Comparison of ENCODE assay signal across 23 cellular contexts in genomic region chr10:27150261-27150660, GRCh38. TPM values are rescaled to one million over a fixed set of nuclear protein-coding genes. Genes with fewer than 3 reads are reported as not detected.
A peak's percentile ranks its signal among the peaks of the same experiment; 100 is the strongest.
DNase-seq lines count a peak whose midpoint lies in the region; ATAC-seq, FAIRE-seq and TF ChIP-seq lines count a peak whose summit lies in the region.
"Had no signal": no experiment of that assay in that cellular context is flagged by ENCODE, and none has a peak within 500 bp of the region (broad histone marks: within the 10 kb centered on the region; RNA-seq: fewer than 3 reads in every experiment).

No MANE protein-coding gene starts in this region.

- no peak overlapping the region for H3K14ac ChIP-seq in trophoblast cell (ENCODE audit: low read length)

- peaks cover 9% of the 10 kb centered on the region; the same call in 1 of the 2 replicates for H4K20me1 ChIP-seq in K562 (replicated peaks; ENCODE audit: control insufficient read depth, insufficient read depth, low read length)
- H4K20me1 ChIP-seq in osteoblast (ENCODE audit: insufficient read depth, low read length) = peaks cover 49% of the 10 kb centered on the region
- peaks cover 65% of the 10 kb centered on the region for H4K20me1 ChIP-seq in SK-N-SH (ENCODE audit: insufficient read depth)

- H3K9me2 ChIP-seq in SK-N-SH = no peaks in the 10 kb centered on the region

- H3K9me1 ChIP-seq in K562 (ENCODE audit: control insufficient read depth, insufficient read depth, low read length) = no peaks in the 10 kb centered on the region

- no peaks in the 10 kb centered on the region for H3K9me3 Mint-ChIP-seq in activated naive CD4-positive, alpha-beta T cell treated with anti-CD3 and anti-CD28 coated beads for 36 hours
- no peaks in the 10 kb centered on the region for H3K9me3 Mint-ChIP-seq in HFFc6
- H3K9me3 Mint-ChIP-seq: activated naive CD4-positive, alpha-beta T cell treated with anti-CD3 and anti-CD28 coated beads, Interleukin-2, amount 50 U/mL, for 72 hours; central memory CD8-positive, alpha-beta T cell; stimulated activated effector memory CD8-positive, alpha-beta T cell treated with anti-CD3 and anti-CD28 coated beads, Interleukin-12 subunit alpha, Interleukin-12 subunit beta, amount 100 ng/mL, for 72 hours; T-helper 2 cell treated with Interferon-gamma antibody and Interleukin-4, amounts not matched to agents 5 μg/mL and 100 μg/mL, for 36 hours had no signal

- H3K27me3 Mint-ChIP-seq in activated naive CD4-positive, alpha-beta T cell treated with anti-CD3 and anti-CD28 coated beads for 36 hours (ENCODE audit: low read depth) = no peaks in the 10 kb centered on the region
- H3K27me3 Mint-ChIP-seq in HFFc6 (ENCODE audit: insufficient read depth) = peaks cover 5% of the 10 kb centered on the region
- H3K27me3 Mint-ChIP-seq: central memory CD8-positive, alpha-beta T cell had no signal

- H2BK5ac ChIP-seq in trophoblast cell (ENCODE audit: low read depth, low read length, poor library complexity) = no peak overlapping the region

- peak overlapping the region; percentile 3 for H3K27ac Mint-ChIP-seq in activated naive CD4-positive, alpha-beta T cell treated with anti-CD3 and anti-CD28 coated beads for 36 hours
- H3K27ac Mint-ChIP-seq in HFFc6 = peak overlapping the region; percentile 15; the same call in 1 of the 2 replicates
- H3K27ac Mint-ChIP-seq: stimulated activated effector memory CD8-positive, alpha-beta T cell treated with anti-CD3 and anti-CD28 coated beads, Interleukin-12 subunit alpha, Interleukin-12 subunit beta, amount 100 ng/mL, for 72 hours; T-helper 2 cell treated with Interferon-gamma antibody and Interleukin-4, amounts not matched to agents 5 μg/mL and 100 μg/mL, for 36 hours had no signal

- no peak overlapping the region for H3K18ac ChIP-seq in trophoblast cell (ENCODE audit: low read length)

- no peak overlapping the region for H3K27ac ChIP-seq in K562 (ENCODE audit: extremely low read depth, low read depth, low read length)
- no peak overlapping the region for H3K27ac ChIP-seq in trophoblast cell (ENCODE audit: low read depth, low read length)
- H3K27ac ChIP-seq in osteoblast (ENCODE audit: low read depth, low read length) = no peak overlapping the region
- no peak overlapping the region for H3K27ac ChIP-seq in SK-N-SH (ENCODE audit: low read depth in 2 of 2, low read length in 1 of 2)
- H3K27ac ChIP-seq: BLaER1, dorsolateral prefrontal cortex, neutrophil, RWPE1, uterus had no signal

- H3K9ac ChIP-seq in K562 (ENCODE audit: insufficient read depth in 1 of 2, low read depth in 2 of 2, low read length in 2 of 2) = no peak overlapping the region
- H3K9ac ChIP-seq in trophoblast cell (ENCODE audit: low read length) = no peak overlapping the region
- no peak overlapping the region for H3K9ac ChIP-seq in SK-N-SH
- H3K9ac ChIP-seq: BLaER1 had no signal

- peaks cover 59% of the 10 kb centered on the region for H3K36me3 ChIP-seq in K562 (ENCODE audit: control insufficient read depth, insufficient read depth, low read length)
- peaks cover 11 to 21% of the 10 kb centered on the region in 2 experiments for H3K36me3 ChIP-seq in trophoblast cell (ENCODE audit: control insufficient read depth in 1 of 2, insufficient read depth in 2 of 2, low read length in 2 of 2)
- H3K36me3 ChIP-seq in osteoblast (ENCODE audit: insufficient read depth, low read length) = peaks cover 35% of the 10 kb centered on the region
- peaks cover 34 to 39% of the 10 kb centered on the region in 2 experiments for H3K36me3 ChIP-seq in SK-N-SH (replicated peaks in 1 of 2; ENCODE audit: control insufficient read depth in 1 of 2, insufficient read depth in 2 of 2, low read length in 1 of 2)
- H3K36me3 ChIP-seq: uterus had no signal

- no peak overlapping the region for H2AFZ ChIP-seq in K562 (ENCODE audit: low read depth, low read length)
- H2AFZ ChIP-seq in trophoblast cell (ENCODE audit: insufficient read depth, low read length, poor library complexity) = no peak overlapping the region
- no peak overlapping the region for H2AFZ ChIP-seq in osteoblast (ENCODE audit: low read length)
- H2AFZ ChIP-seq in SK-N-SH (ENCODE audit: low read depth) = no peak overlapping the region

- H3K4me3 Mint-ChIP-seq in activated naive CD4-positive, alpha-beta T cell treated with anti-CD3 and anti-CD28 coated beads for 36 hours = no peak overlapping the region
- no peak overlapping the region for H3K4me3 Mint-ChIP-seq in HFFc6
- H3K4me3 Mint-ChIP-seq: central memory CD8-positive, alpha-beta T cell; H9; stimulated activated effector memory CD8-positive, alpha-beta T cell treated with anti-CD3 and anti-CD28 coated beads, Interleukin-12 subunit alpha, Interleukin-12 subunit beta, amount 100 ng/mL, for 72 hours; T-helper 2 cell treated with Interferon-gamma antibody and Interleukin-4, amounts not matched to agents 5 μg/mL and 100 μg/mL, for 36 hours had no signal

- H4K91ac ChIP-seq in trophoblast cell (ENCODE audit: low read depth, low read length) = no peak overlapping the region

- no peak overlapping the region for H4K8ac ChIP-seq in trophoblast cell (ENCODE audit: low read depth, low read length)

- H3K79me1 ChIP-seq in trophoblast cell (ENCODE audit: low read length) = peaks cover 10% of the 10 kb centered on the region

- no peaks in the 10 kb centered on the region for H3K9me3 ChIP-seq in K562 (replicated peaks; ENCODE audit: control insufficient read depth, insufficient read depth, low read depth, low read length)
- no peaks in the 10 kb centered on the region for H3K9me3 ChIP-seq in trophoblast cell (ENCODE audit: insufficient read depth, low read depth, low read length)
- H3K9me3 ChIP-seq in osteoblast (ENCODE audit: low read depth, low read length) = no peaks in the 10 kb centered on the region
- no peaks in the 10 kb centered on the region for H3K9me3 ChIP-seq in SK-N-SH
- H3K9me3 ChIP-seq: BLaER1, mucosa of descending colon, neutrophil, uterus had no signal

- H3F3A ChIP-seq in SK-N-SH (replicated peaks; ENCODE audit: insufficient read depth) = peaks cover 19% of the 10 kb centered on the region

- TF ChIP-seq CTCF in HFFc6 (IDR thresholded peaks at IDR 0.05) (no peak), K562 (IDR thresholded peaks at IDR 0.05 in 2 of 3, conservative IDR thresholded peaks at IDR 0.05 in 1 of 3; ENCODE audit: insufficient read depth in 2 of 3, low read depth in 1 of 3, low read length in 3 of 3) (no peak), osteoblast (IDR thresholded peaks at IDR 0.05; ENCODE audit: extremely low read depth, low read depth, low read length) (no peak), SK-N-SH (IDR thresholded peaks at IDR 0.05) (no peak)

- no peak overlapping the region for H2BK120ac ChIP-seq in trophoblast cell (ENCODE audit: insufficient read depth, low read length, poor library complexity)

- TF ChIP-seq RAD21 in K562 (CRISPR knock-in tag; conservative IDR thresholded peaks at IDR 0.05 in 1 of 2, IDR thresholded peaks at IDR 0.05 in 1 of 2) (no peak), SK-N-SH (IDR thresholded peaks at IDR 0.05; ENCODE audit: low read length) (no peak)

- H3K4me3 ChIP-seq in K562 (no peak overlapping the region), trophoblast cell (ENCODE audit: low read depth, low read length) (no peak overlapping the region), osteoblast (ENCODE audit: insufficient read depth, low read length) (no peak overlapping the region), SK-N-SH (ENCODE audit: low read depth in 2 of 2, low read length in 1 of 2) (no peak overlapping the region)
- H3K4me3 ChIP-seq: BLaER1, dorsolateral prefrontal cortex, lung, mucosa of descending colon, uterus had no signal

- H3K4me2 ChIP-seq in K562 (ENCODE audit: insufficient read depth, low read length) (no peak overlapping the region), trophoblast cell (ENCODE audit: low read length) (no peak overlapping the region), osteoblast (ENCODE audit: insufficient read depth, low read length) (no peak overlapping the region), SK-N-SH (no peak overlapping the region)
- H3K4me2 ChIP-seq: BLaER1 had no signal

- WGBS in K562 (ENCODE audit: insufficient coverage, low coverage, missing lambda C conversion rate) = 92% methylated on average over 1 of the region's 1 CpG
- no CpG with 5 or more reads among the region's 1 CpG for WGBS in trophoblast cell (ENCODE audit: extremely low coverage, insufficient coverage, insufficient read length)
- 100% methylated on average over 1 of the region's 1 CpG for WGBS in SK-N-SH (ENCODE audit: low lambda C conversion rate)

- no peak overlapping the region for H3K23ac ChIP-seq in trophoblast cell (ENCODE audit: low read length)

- in situ Hi-C loops in K562 (cut with MboI) = no loop called here

- H3K27me3 ChIP-seq in K562 (ENCODE audit: control insufficient read depth in 2 of 2, insufficient read depth in 2 of 2, low read length in 2 of 2) (no peaks in the 10 kb centered on the region), trophoblast cell (ENCODE audit: insufficient read depth, low read length) (no peaks in the 10 kb centered on the region), osteoblast (ENCODE audit: insufficient read depth, low read length) (no peaks in the 10 kb centered on the region), SK-N-SH (ENCODE audit: insufficient read depth) (no peaks in the 10 kb centered on the region)
- H3K27me3 ChIP-seq: BLaER1, dorsolateral prefrontal cortex, neutrophil, uterus had no signal

- peak overlapping the region; percentile 82 for H3K4ac ChIP-seq in trophoblast cell (ENCODE audit: low read depth, low read length)

- intact Hi-C loops in activated naive CD4-positive, alpha-beta T cell treated with anti-CD3 and anti-CD28 coated beads for 36 hours (cut with micrococcal nuclease) = loop anchor here (5.0 to 10.0 kb wide), 2 partner anchors 128 to 1185 kb away; no protein-coding TSS in a partner anchor
- intact Hi-C loops in K562 (cut with micrococcal nuclease) = loop anchor here (10.0 kb wide), 1 partner anchor 285 kb away; the partner anchor contains the start of gene ABI1

- no peak for FAIRE-seq in K562 (lab: Jason Lieb, UNC)
- FAIRE-seq: small intestine had no signal

- DNase-seq in activated naive CD4-positive, alpha-beta T cell treated with anti-CD3 and anti-CD28 coated beads for 36 hours = no peak
- no peak for DNase-seq in activated naive CD4-positive, alpha-beta T cell (lab: John Stamatoyannopoulos, UW)
- no peak for DNase-seq in HFFc6
- no peak for DNase-seq in K562 (ENCODE audit: extremely low read depth in 1 of 4, low spot score in 3 of 4)
- DNase-seq in trophoblast cell = peak; percentile 51 to 68
- no peak for DNase-seq in osteoblast (ENCODE audit: insufficient read length, low spot score, missing footprints)
- DNase-seq in SK-N-SH = no peak
- DNase-seq in stimulated activated CD4-positive, alpha-beta T cell treated with anti-CD3 and anti-CD28 coated beads, Interleukin-15, amount 100 ng/mL, for 24 hours = no peak
- DNase-seq: activated CD4-positive, alpha-beta T cell treated with anti-CD3 and anti-CD28 coated beads, Interleukin-2, amount 50 U/mL, for 48 hours; dorsolateral prefrontal cortex; H9; mucosa of descending colon; NCI-H82; small intestine; uterus had no signal

- peaks cover 33% of the 10 kb centered on the region for H3K36me3 Mint-ChIP-seq in activated naive CD4-positive, alpha-beta T cell treated with anti-CD3 and anti-CD28 coated beads for 36 hours (ENCODE audit: low read depth)
- peaks cover 41% of the 10 kb centered on the region for H3K36me3 Mint-ChIP-seq in HFFc6 (ENCODE audit: low read depth)

- ATAC-seq in K562 = no peak
- ATAC-seq: activated naive CD4-positive, alpha-beta T cell treated with anti-CD3 and anti-CD28 coated beads, Interleukin-2, amount 50 U/mL, for 72 hours; mucosa of descending colon; stimulated activated effector memory CD8-positive, alpha-beta T cell treated with anti-CD3 and anti-CD28 coated beads, Interleukin-12 subunit alpha, Interleukin-12 subunit beta, amount 100 ng/mL, for 72 hours had no signal

- H2AK5ac ChIP-seq in trophoblast cell (ENCODE audit: low read length) = no peak overlapping the region

- TF ChIP-seq EP300 in K562 (IDR thresholded peaks at IDR 0.05; ENCODE audit: low read length) (no peak), SK-N-SH (IDR thresholded peaks at IDR 0.05; ENCODE audit: borderline replicate concordance in 1 of 2, low read depth in 1 of 2, low read length in 1 of 2) (no peak)

- no TSS peak for BruUV-seq in K562 (replicated peaks; lab: Mats Ljungman, UMichigan)

- CTCF ChIA-PET in activated naive CD4-positive, alpha-beta T cell treated with anti-CD3 and anti-CD28 coated beads for 36 hours (lab: Charles Lee) = interaction anchor here (0.9 kb wide), 1 partner anchor 28 kb away, joined by 3 read pairs; no protein-coding TSS in a partner anchor
- CTCF ChIA-PET in K562 (lab: Yijun Ruan, JAX; ENCODE audit: low intra/inter-chr PET ratio) = no interaction called here
- CTCF ChIA-PET in SK-N-SH (lab: Yijun Ruan, JAX) = no interaction called here

- H3K4me1 Mint-ChIP-seq in activated naive CD4-positive, alpha-beta T cell treated with anti-CD3 and anti-CD28 coated beads for 36 hours (ENCODE audit: low read depth) = peaks cover 59% of the 10 kb centered on the region
- H3K4me1 Mint-ChIP-seq in HFFc6 (ENCODE audit: low read depth) = peaks cover 22% of the 10 kb centered on the region

- POLR2A ChIA-PET in K562 (lab: Yijun Ruan, JAX) (interaction anchor here (0.6 to 0.7 kb wide), 2 partner anchors 34 to 191 kb away, joined by 3 read pairs; no protein-coding TSS in a partner anchor), SK-N-SH (lab: Yijun Ruan, JAX) (no interaction called here)

- H3K79me2 ChIP-seq in K562 (ENCODE audit: control insufficient read depth, insufficient read depth, low read length) = peaks cover 91% of the 10 kb centered on the region
- H3K79me2 ChIP-seq in trophoblast cell (ENCODE audit: control insufficient read depth, insufficient read depth, low read length, poor library complexity) = peaks cover 13% of the 10 kb centered on the region
- H3K79me2 ChIP-seq in osteoblast (ENCODE audit: insufficient read depth, low read length) = peaks cover 86% of the 10 kb centered on the region
- H3K79me2 ChIP-seq in SK-N-SH (ENCODE audit: insufficient read depth) = peaks cover 92% of the 10 kb centered on the region

- peaks cover 3 to 9% of the 10 kb centered on the region in 2 experiments; a peak in 2 of 5 replicates for H3K4me1 ChIP-seq in K562 (replicated peaks in 1 of 2; ENCODE audit: control insufficient read depth in 2 of 2, insufficient read depth in 2 of 2, low read length in 2 of 2)
- no peaks in the 10 kb centered on the region for H3K4me1 ChIP-seq in trophoblast cell (ENCODE audit: control insufficient read depth in 1 of 2, insufficient read depth in 2 of 2, low read length in 2 of 2)
- H3K4me1 ChIP-seq in osteoblast (ENCODE audit: insufficient read depth, low read length) = peaks cover 10% of the 10 kb centered on the region
- H3K4me1 ChIP-seq in SK-N-SH (ENCODE audit: control insufficient read depth in 1 of 2, insufficient read depth in 2 of 2, low read depth in 1 of 2, low read length in 1 of 2) = peaks cover 0 to 2% of the 10 kb centered on the region in 2 experiments; a peak in 2 of 4 replicates

- H4K12ac ChIP-seq in trophoblast cell (ENCODE audit: low read depth, low read length) = no peak overlapping the region

- no peak overlapping the region for H2BK12ac ChIP-seq in trophoblast cell (ENCODE audit: low read length)

- TF ChIP-seq POLR2A in K562 (conservative IDR thresholded peaks at IDR 0.05) = no peak

RNA-seq across cellular contexts. Expression of gene YME1L1, which starts 3.9 kb away (rescaled TPM):
- 100 to 1,000 TPM; 107 to 108 TPM for total RNA-seq in activated naive CD4-positive, alpha-beta T cell treated with anti-CD3 and anti-CD28 coated beads for 36 hours
- 100 to 1,000 TPM; 130 to 148 (median 135) TPM for total RNA-seq in HFFc6 (2021; fragmentation: NEBNext Ultra II Directional; extraction: Animal tissue kit (Norgen Biotek cat#: 25700))
- 42.7 and 99.2 TPM in 2 replicates for total RNA-seq in K562 (2011; cell fraction: chromatin; rRNA removed; ENCODE audit: low replicate concordance)
- 25.0 and 27.5 TPM in 2 replicates for total RNA-seq in K562 (2011; cell fraction: nucleolus; rRNA removed)
- total RNA-seq in K562 (2011; cell fraction: nucleoplasm; rRNA removed) = 49.3 and 76.3 TPM in 2 replicates
- total RNA-seq in K562 (2014; rRNA removed) (82.5 and 159 TPM in 2 replicates), K562 (2014; rRNA removed; fragmentation: Illumina TruSeq; extraction: Trizol) (136 and 152 TPM in 2 replicates), K562 (2015; rRNA removed; fragmentation: Illumina TruSeq; extraction: Trizol) (131 and 133 TPM in 2 replicates), K562 (2021) (108 and 112 TPM in 2 replicates), osteoblast (92.3 and 93.7 TPM in 2 replicates)
- polyA plus RNA-seq in K562 (2011; rRNA removed) (102 and 155 TPM in 2 replicates), K562 (2014; fragmentation: Illumina TruSeq; extraction: Trizol) (118 and 128 TPM in 2 replicates), K562 (2014; fragmentation: Nextera tagmentation; extraction: Ambion mirVana) (10 to 100 TPM; 32.7 to 41.6 TPM), K562 (2014; rRNA removed) (76.6 and 79.9 TPM in 2 replicates), SK-N-SH (2012; rRNA removed) (36.4 and 49.6 TPM in 2 replicates)
- polyA plus RNA-seq in K562 (2011; cell fraction: cytosol; rRNA removed) = 24.4 and 47.4 TPM in 2 replicates
- polyA plus RNA-seq in K562 (2011; cell fraction: nucleus; rRNA removed) = 23.1 and 35.5 TPM in 2 replicates
- 86.1 and 92.3 TPM in 2 replicates for polyA plus RNA-seq in K562 (2012)
- 118 and 135 TPM in 2 replicates for polyA minus RNA-seq in K562 (2011; rRNA and poly(A)+ RNA removed)
- polyA minus RNA-seq in K562 (2011; cell fraction: cytosol; rRNA and poly(A)+ RNA removed) = 53.4 and 60.8 TPM in 2 replicates
- 22.9 and 38.9 TPM in 2 replicates for polyA minus RNA-seq in K562 (2011; cell fraction: nucleus; rRNA and poly(A)+ RNA removed)
- polyA plus RNA-seq in trophoblast cell (2013) = 118 and 121 TPM in 2 replicates
- polyA plus RNA-seq in SK-N-SH (2012; cell fraction: cytosol; rRNA removed) = 60.8 and 69.2 TPM in 2 replicates
- 15.6 and 28.0 TPM in 2 replicates for polyA plus RNA-seq in SK-N-SH (2012; cell fraction: nucleus; rRNA removed)

RNA-seq across cellular contexts. Expression of gene MASTL, which starts 4.9 kb away (rescaled TPM):
- 10 to 100 TPM; 50.7 to 51.3 TPM for total RNA-seq in activated naive CD4-positive, alpha-beta T cell treated with anti-CD3 and anti-CD28 coated beads for 36 hours
- total RNA-seq in HFFc6 (2021; fragmentation: NEBNext Ultra II Directional; extraction: Animal tissue kit (Norgen Biotek cat#: 25700)) = 10 to 100 TPM in 5 of 6 experiments, 1 to 10 TPM in 1; 8.2 to 14.3 (median 13.0) TPM
- 19.7 and 67.4 TPM in 2 replicates for total RNA-seq in K562 (2011; cell fraction: chromatin; rRNA removed; ENCODE audit: low replicate concordance)
- 15.2 and 18.7 TPM in 2 replicates for total RNA-seq in K562 (2011; cell fraction: nucleolus; rRNA removed)
- total RNA-seq in K562 (2011; cell fraction: nucleoplasm; rRNA removed) = 20.9 and 24.3 TPM in 2 replicates
- total RNA-seq in K562 (2014; rRNA removed) (26.0 and 26.9 TPM in 2 replicates), K562 (2014; rRNA removed; fragmentation: Illumina TruSeq; extraction: Trizol) (29.3 and 32.7 TPM in 2 replicates), K562 (2015; rRNA removed; fragmentation: Illumina TruSeq; extraction: Trizol) (27.4 and 29.9 TPM in 2 replicates), K562 (2021) (16.7 and 17.5 TPM in 2 replicates), osteoblast (10.1 and 13.0 TPM in 2 replicates)
- polyA plus RNA-seq in K562 (2011; rRNA removed) (20.9 and 23.1 TPM in 2 replicates), K562 (2014; fragmentation: Illumina TruSeq; extraction: Trizol) (24.8 and 29.7 TPM in 2 replicates), K562 (2014; fragmentation: Nextera tagmentation; extraction: Ambion mirVana) (1 to 10 TPM; 6.8 to 8.0 TPM), K562 (2014; rRNA removed) (19.9 and 21.2 TPM in 2 replicates), SK-N-SH (2012; rRNA removed) (5.8 and 6.2 TPM in 2 replicates)
- polyA plus RNA-seq in K562 (2011; cell fraction: cytosol; rRNA removed) = 4.1 and 10.4 TPM in 2 replicates
- 14.4 and 15.4 TPM in 2 replicates for polyA plus RNA-seq in K562 (2011; cell fraction: nucleus; rRNA removed)
- polyA plus RNA-seq in K562 (2012) = 12.7 and 15.2 TPM in 2 replicates
- polyA minus RNA-seq in K562 (2011; rRNA and poly(A)+ RNA removed) = 26.6 and 35.3 TPM in 2 replicates
- polyA minus RNA-seq in K562 (2011; cell fraction: cytosol; rRNA and poly(A)+ RNA removed) = 9.6 and 10.2 TPM in 2 replicates
- 8.3 and 16.3 TPM in 2 replicates for polyA minus RNA-seq in K562 (2011; cell fraction: nucleus; rRNA and poly(A)+ RNA removed)
- 31.5 and 32.8 TPM in 2 replicates for polyA plus RNA-seq in trophoblast cell (2013)
- 7.5 and 8.1 TPM in 2 replicates for polyA plus RNA-seq in SK-N-SH (2012; cell fraction: cytosol; rRNA removed)
- polyA plus RNA-seq in SK-N-SH (2012; cell fraction: nucleus; rRNA removed) = 6.1 and 9.4 TPM in 2 replicates

RNA-seq across cellular contexts. Expression of gene ANKRD26, which starts 50.0 kb away (rescaled TPM):
- 1 to 10 TPM; 4.6 to 6.6 TPM for total RNA-seq in activated naive CD4-positive, alpha-beta T cell treated with anti-CD3 and anti-CD28 coated beads for 36 hours
- total RNA-seq in HFFc6 (2021; fragmentation: NEBNext Ultra II Directional; extraction: Animal tissue kit (Norgen Biotek cat#: 25700)) = 1 to 10 TPM; 7.1 to 8.7 (median 7.7) TPM
- 8.7 and 40.3 TPM in 2 replicates for total RNA-seq in K562 (2011; cell fraction: chromatin; rRNA removed; ENCODE audit: low replicate concordance)
- 4.2 and 4.7 TPM in 2 replicates for total RNA-seq in K562 (2011; cell fraction: nucleolus; rRNA removed)
- total RNA-seq in K562 (2011; cell fraction: nucleoplasm; rRNA removed) = 7.6 and 10.1 TPM in 2 replicates
- total RNA-seq in K562 (2014; rRNA removed) (4.6 and 4.9 TPM in 2 replicates), K562 (2014; rRNA removed; fragmentation: Illumina TruSeq; extraction: Trizol) (11.0 and 12.2 TPM in 2 replicates), K562 (2015; rRNA removed; fragmentation: Illumina TruSeq; extraction: Trizol) (11.9 and 12.3 TPM in 2 replicates), K562 (2021) (6.8 and 7.4 TPM in 2 replicates), osteoblast (10.9 and 15.6 TPM in 2 replicates)
- polyA plus RNA-seq in K562 (2011; rRNA removed) (4.0 and 4.2 TPM in 2 replicates), K562 (2014; fragmentation: Illumina TruSeq; extraction: Trizol) (5.3 and 6.8 TPM in 2 replicates), K562 (2014; fragmentation: Nextera tagmentation; extraction: Ambion mirVana) (1 to 10 TPM; 2.3 to 2.7 TPM), K562 (2014; rRNA removed) (3.6 and 7.3 TPM in 2 replicates), SK-N-SH (2012; rRNA removed) (1.0 and 1.3 TPM in 2 replicates)
- polyA plus RNA-seq in K562 (2011; cell fraction: cytosol; rRNA removed) = 0.31 and 0.99 TPM in 2 replicates
- 3.2 and 3.3 TPM in 2 replicates for polyA plus RNA-seq in K562 (2011; cell fraction: nucleus; rRNA removed)
- 4.3 and 4.7 TPM in 2 replicates for polyA plus RNA-seq in K562 (2012)
- polyA minus RNA-seq in K562 (2011; rRNA and poly(A)+ RNA removed) = 10.2 and 11.9 TPM in 2 replicates
- polyA minus RNA-seq in K562 (2011; cell fraction: cytosol; rRNA and poly(A)+ RNA removed) = 3.8 and 4.1 TPM in 2 replicates
- 4.7 and 8.4 TPM in 2 replicates for polyA minus RNA-seq in K562 (2011; cell fraction: nucleus; rRNA and poly(A)+ RNA removed)
- 5.6 TPM in 2 replicates for polyA plus RNA-seq in trophoblast cell (2013)
- 1.7 and 2.2 TPM in 2 replicates for polyA plus RNA-seq in SK-N-SH (2012; cell fraction: cytosol; rRNA removed)
- polyA plus RNA-seq in SK-N-SH (2012; cell fraction: nucleus; rRNA removed) = 1.4 and 2.7 TPM in 2 replicates

Comparison
In these comparisons a context has a peak if more than half of its experiments do, and no peak if none do; other contexts are left out.
1. DNase-seq: peak in trophoblast cell (2 of 2); none in activated naive CD4-positive, alpha-beta T cell treated with anti-CD3 and anti-CD28 coated beads for 36 hours (single experiment), activated naive CD4-positive, alpha-beta T cell (0 of 4), HFFc6 (single experiment), K562 (0 of 4), osteoblast (single experiment), SK-N-SH (single experiment) and stimulated activated CD4-positive, alpha-beta T cell treated with anti-CD3 and anti-CD28 coated beads, Interleukin-15, amount 100 ng/mL, for 24 hours (single experiment).